7 cellular contexts compared by ENCODE assay signal in genomic region chr19:1863308-1863637, GRCh38. TPM values are rescaled to one million over a fixed set of nuclear protein-coding genes. Genes with fewer than 3 reads are reported as not detected.
A peak's percentile ranks its signal among the peaks of the same experiment; 100 is the strongest.
DNase-seq lines count a peak whose midpoint lies in the region; ATAC-seq and TF ChIP-seq lines count a peak whose summit lies in the region.

Gene KLF16, minus strand, starts transcription at chr19:1863579. Its CDS starts 82 bp downstream, at chr19:1863497.

- H3K4me3 ChIP-seq in fibroblast of the aortic adventitia (ENCODE audit: low read depth, low read length), result peak within 1 kb of the TSS; percentile 90

- TF ChIP-seq POLR2A in Raji (IDR thresholded peaks at IDR 0.05; ENCODE audit: insufficient read depth, low read depth, low read length), result peak; percentile 56

- TF ChIP-seq CTCF in fibroblast of the aortic adventitia (IDR thresholded peaks at IDR 0.05; ENCODE audit: insufficient read depth, low read length), result no peak

- DNase-seq in fibroblast of the aortic adventitia (ENCODE audit: low read depth) (no peak), sciatic nerve (ENCODE audit: low spot score) (no peak), NCI-H446 treated with DMSO at 0.1 percent for 48 hours (lab: John Stamatoyannopoulos, UW) (no peak), NCI-H1092 (lab: John Stamatoyannopoulos, UW) (no peak), iPS-NIHi11 (ENCODE audit: low spot score) (no peak)

- intact Hi-C loops in sciatic nerve (cut with DNase I), result no loop called here

- peak; percentile 0 for ATAC-seq in GM21515 (IDR thresholded peaks at IDR 0.05; ENCODE audit: unreplicated experiment)
- ATAC-seq in sciatic nerve, result no peak

RNA-seq across cellular contexts. Expression of gene KLF16, which starts in this region (rescaled TPM):
- total RNA-seq in fibroblast of the aortic adventitia (ENCODE audit: low replicate concordance), result 6.5 and 7.3 TPM in 2 replicates
- 20.2 TPM for total RNA-seq in sciatic nerve
